Comparison of ENCODE assay signal across 19 cellular contexts in genomic region chr12:39622306-39622705, GRCh38. TPM values are rescaled to one million over a fixed set of nuclear protein-coding genes. Genes with fewer than 3 reads are reported as not detected.
DNase-seq lines count a peak whose midpoint lies in the region; ATAC-seq and TF ChIP-seq lines count a peak whose summit lies in the region.
"Had no signal": no experiment of that assay in that cellular context is flagged by ENCODE, and none has a peak within 500 bp of the region (broad histone marks: within the 10 kb centered on the region; RNA-seq: fewer than 3 reads in every experiment).

No MANE protein-coding gene starts in this region.

- no peaks in the 10 kb centered on the region for H3K36me3 ChIP-seq in MM.1S (replicated peaks; ENCODE audit: insufficient read depth, low read length)
- H3K36me3 ChIP-seq in spleen, result no peaks in the 10 kb centered on the region
- H3K36me3 ChIP-seq: esophagus muscularis mucosa had no signal

- peak overlapping the region; percentile 98; the same call in 1 of the 2 replicates for H3K4me2 ChIP-seq in MM.1S (ENCODE audit: low read depth, low read length)
- H3K4me2 ChIP-seq: A549 had no signal

- H3K27me3 Mint-ChIP-seq in activated CD8-positive, alpha-beta memory T cell treated with anti-CD3 and anti-CD28 coated beads, Interleukin-2, amount 10 ng/mL, durations not matched to agents 7 days and 5 days, result no peaks in the 10 kb centered on the region
- H3K27me3 Mint-ChIP-seq in activated T-helper 1 cell treated with anti-CD3 and anti-CD28 coated beads, Interleukin-12 subunit alpha, Interleukin-12 subunit beta, Interleukin-2, Interleukin-4 antibody, amounts not matched to agents 30 ng/mL and 10 ng/mL and 1 ng/mL, durations not matched to agents 14 hours and 24 hours and 36 hours (ENCODE audit: insufficient read depth), result no peaks in the 10 kb centered on the region

- H3K4me1 ChIP-seq in MM.1S (ENCODE audit: low read length), result peaks cover 28% of the 10 kb centered on the region
- H3K4me1 ChIP-seq in spleen, result peaks cover 0 to 39% (median 23%) of the 10 kb centered on the region in 6 donors
- H3K4me1 ChIP-seq: A549 had no signal

- peaks cover 15% of the 10 kb centered on the region for H3K36me3 Mint-ChIP-seq in activated CD8-positive, alpha-beta memory T cell treated with anti-CD3 and anti-CD28 coated beads, Interleukin-2, amount 10 ng/mL, durations not matched to agents 7 days and 5 days
- peaks cover 6% of the 10 kb centered on the region for H3K36me3 Mint-ChIP-seq in activated T-helper 1 cell treated with anti-CD3 and anti-CD28 coated beads, Interleukin-12 subunit alpha, Interleukin-12 subunit beta, Interleukin-2, Interleukin-4 antibody, amounts not matched to agents 30 ng/mL and 10 ng/mL and 1 ng/mL, durations not matched to agents 14 hours and 24 hours and 36 hours (ENCODE audit: low read depth)
- H3K36me3 Mint-ChIP-seq: CD14-positive monocyte had no signal

- H3K4me3 Mint-ChIP-seq in activated CD8-positive, alpha-beta memory T cell treated with anti-CD3 and anti-CD28 coated beads, Interleukin-2, amount 10 ng/mL, durations not matched to agents 7 days and 5 days, result peak overlapping the region; percentile 25
- H3K4me3 Mint-ChIP-seq in activated T-helper 1 cell treated with anti-CD3 and anti-CD28 coated beads, Interleukin-12 subunit alpha, Interleukin-12 subunit beta, Interleukin-2, Interleukin-4 antibody, amounts not matched to agents 30 ng/mL and 10 ng/mL and 1 ng/mL, durations not matched to agents 14 hours and 24 hours and 36 hours, result peak overlapping the region; percentile 15
- H3K4me3 Mint-ChIP-seq: CD14-positive monocyte had no signal

- H3K9me2 ChIP-seq in MM.1S (replicated peaks; ENCODE audit: insufficient read depth, low read length), result no peaks in the 10 kb centered on the region

- TF ChIP-seq CTCF in MM.1S (IDR thresholded peaks at IDR 0.05; ENCODE audit: low read length), result no peak
- no peak for TF ChIP-seq CTCF in spleen (IDR thresholded peaks at IDR 0.05 in 8 of 11, conservative IDR thresholded peaks at IDR 0.05 in 3 of 11)

- H3K9me3 Mint-ChIP-seq in activated CD8-positive, alpha-beta memory T cell treated with anti-CD3 and anti-CD28 coated beads, Interleukin-2, amount 10 ng/mL, durations not matched to agents 7 days and 5 days (ENCODE audit: low read depth), result no peaks in the 10 kb centered on the region
- H3K9me3 Mint-ChIP-seq in activated T-helper 1 cell treated with anti-CD3 and anti-CD28 coated beads, Interleukin-12 subunit alpha, Interleukin-12 subunit beta, Interleukin-2, Interleukin-4 antibody, amounts not matched to agents 30 ng/mL and 10 ng/mL and 1 ng/mL, durations not matched to agents 14 hours and 24 hours and 36 hours, result no peaks in the 10 kb centered on the region
- H3K9me3 Mint-ChIP-seq: CD14-positive monocyte had no signal

- peaks cover 39% of the 10 kb centered on the region for H3K4me1 Mint-ChIP-seq in activated CD8-positive, alpha-beta memory T cell treated with anti-CD3 and anti-CD28 coated beads, Interleukin-2, amount 10 ng/mL, durations not matched to agents 7 days and 5 days
- peaks cover 37% of the 10 kb centered on the region for H3K4me1 Mint-ChIP-seq in activated T-helper 1 cell treated with anti-CD3 and anti-CD28 coated beads, Interleukin-12 subunit alpha, Interleukin-12 subunit beta, Interleukin-2, Interleukin-4 antibody, amounts not matched to agents 30 ng/mL and 10 ng/mL and 1 ng/mL, durations not matched to agents 14 hours and 24 hours and 36 hours (ENCODE audit: low read depth)

- H2AFZ ChIP-seq in MM.1S (ENCODE audit: low read length), result peak overlapping the region; percentile 26; the same call in 1 of the 2 replicates

- 0 out of 2 replicates have a peak, but pooled peaks cover 4% of the 10 kb centered on the region for H3K79me2 ChIP-seq in MM.1S (ENCODE audit: low read length)

- H4K20me1 ChIP-seq in MM.1S (ENCODE audit: insufficient read depth, low read length), result no peaks in the 10 kb centered on the region

- H3K27me3 ChIP-seq in MM.1S (replicated peaks; ENCODE audit: insufficient read depth, low read length) (no peaks in the 10 kb centered on the region), spleen (replicated peaks in 1 of 7) (no peaks in the 10 kb centered on the region)
- H3K27me3 ChIP-seq: esophagus muscularis mucosa had no signal

- H3F3A ChIP-seq in MM.1S (ENCODE audit: insufficient read depth, low read length), result peaks cover 43% of the 10 kb centered on the region

- peak; percentile 68 for DNase-seq in activated CD8-positive, alpha-beta memory T cell treated with anti-CD3 and anti-CD28 coated beads, Interleukin-2, amount 10 ng/mL, durations not matched to agents 7 days and 5 days
- DNase-seq in activated CD8-positive, alpha-beta memory T cell treated with anti-CD3 and anti-CD28 coated beads, Interleukin-2, amount 50 U/mL, for 48 hours, result no peak
- DNase-seq in MM.1S (no peak), spleen (peak; percentile 45), ureter (ENCODE audit: low spot score) (no peak), anterior cingulate cortex (lab: John Stamatoyannopoulos, UW) (no peak), SIG-M5 (lab: John Stamatoyannopoulos, UW) (no peak)
- no peak for DNase-seq in activated T-helper 1 cell treated with anti-CD3 and anti-CD28 coated beads, Interleukin-12 subunit alpha, Interleukin-12 subunit beta, Interleukin-2, Interleukin-4 antibody, amounts not matched to agents 30 ng/mL and 10 ng/mL and 1 ng/mL, durations not matched to agents 14 hours and 24 hours and 36 hours (ENCODE audit: low spot score)
- DNase-seq: DND-41; glutamatergic neuron; Kasumi-1; NCI-H1436; NCI-H2171 treated with DMSO at 0.1 percent for 48 hours; NCI-H774; stimulated activated CD4-positive, alpha-beta T cell treated with anti-CD3 and anti-CD28 coated beads, Interleukin-12 subunit alpha, Interleukin-12 subunit beta, amount 100 ng/mL, for 4 hours had no signal

- H3K9me3 ChIP-seq in MM.1S (replicated peaks; ENCODE audit: insufficient read depth, low read length), result no peaks in the 10 kb centered on the region
- H3K9me3 ChIP-seq in spleen, result no peaks in the 10 kb centered on the region
- H3K9me3 ChIP-seq: A549, esophagus muscularis mucosa had no signal

- CTCF ChIA-PET in activated CD8-positive, alpha-beta memory T cell treated with anti-CD3 and anti-CD28 coated beads, Interleukin-2, amount 10 ng/mL, durations not matched to agents 7 days and 5 days (lab: Charles Lee), result interaction anchor here (1.7 to 2.0 kb wide), 3 partner anchors 10 to 304 kb away, joined by 4 to 9 read pairs (median 7); no protein-coding TSS in a partner anchor

- no peak for ATAC-seq in activated CD8-positive, alpha-beta memory T cell treated with anti-CD3 and anti-CD28 coated beads, Interleukin-2, amount 10 ng/mL, durations not matched to agents 7 days and 5 days
- ATAC-seq: A549 had no signal

- H3K9ac ChIP-seq in MM.1S (ENCODE audit: low read length), result no peak overlapping the region

- TF ChIP-seq POLR2A in spleen (IDR thresholded peaks at IDR 0.05), result no peak

- intact Hi-C loops in activated T-helper 1 cell treated with anti-CD3 and anti-CD28 coated beads, Interleukin-12 subunit alpha, Interleukin-12 subunit beta, Interleukin-2, Interleukin-4 antibody, amounts not matched to agents 30 ng/mL and 10 ng/mL and 1 ng/mL, durations not matched to agents 14 hours and 24 hours and 36 hours (cut with micrococcal nuclease), result loop anchor here (5.0 to 10.0 kb wide), 2 partner anchors 715 to 1308 kb away; partner anchors contain the start of genes ALG10B and CPNE8
- intact Hi-C loops in spleen (cut with DNase I; ENCODE audit: low total_unique reads), result no loop called here

- H3K4me3 ChIP-seq in MM.1S (ENCODE audit: low read length), result no peak overlapping the region
- no peak overlapping the region for H3K4me3 ChIP-seq in spleen
- H3K4me3 ChIP-seq: A549, esophagus muscularis mucosa had no signal

- H3K27ac ChIP-seq in MM.1S (ENCODE audit: low read length) (no peak overlapping the region; the same call in 1 of the 2 replicates), spleen (peak overlapping the region; percentile 2 to 90 (median 84))
- H3K27ac ChIP-seq: A549, esophagus muscularis mucosa had no signal

- no peak overlapping the region for H3K27ac Mint-ChIP-seq in activated CD8-positive, alpha-beta memory T cell treated with anti-CD3 and anti-CD28 coated beads, Interleukin-2, amount 10 ng/mL, durations not matched to agents 7 days and 5 days
- H3K27ac Mint-ChIP-seq in activated T-helper 1 cell treated with anti-CD3 and anti-CD28 coated beads, Interleukin-12 subunit alpha, Interleukin-12 subunit beta, Interleukin-2, Interleukin-4 antibody, amounts not matched to agents 30 ng/mL and 10 ng/mL and 1 ng/mL, durations not matched to agents 14 hours and 24 hours and 36 hours, result no peak overlapping the region
- H3K27ac Mint-ChIP-seq: progenitor cell of endocrine pancreas had no signal

- WGBS in spleen, 5 donors, result 41 to 77% (median 57%) methylated on average over 1 of the region's 1 CpG

RNA-seq across cellular contexts. Expression of gene ABCD2, which starts 2.7 kb away (rescaled TPM):
- 10 to 100 TPM; 25.0 to 26.6 TPM for total RNA-seq in activated CD8-positive, alpha-beta memory T cell treated with anti-CD3 and anti-CD28 coated beads, Interleukin-2, amount 10 ng/mL, durations not matched to agents 7 days and 5 days
- total RNA-seq in activated T-helper 1 cell treated with anti-CD3 and anti-CD28 coated beads, Interleukin-12 subunit alpha, Interleukin-12 subunit beta, Interleukin-2, Interleukin-4 antibody, amounts not matched to agents 30 ng/mL and 10 ng/mL and 1 ng/mL, durations not matched to agents 14 hours and 24 hours and 36 hours, result 7.8 and 8.0 TPM in 2 replicates
- total RNA-seq in spleen, result 1 to 10 TPM; 1.7 to 3.4 (median 2.6) TPM
- under 1 TPM; 0.38 to 0.44 (median 0.41) TPM for polyA plus RNA-seq in spleen
- total RNA-seq in ureter, result 4.6 TPM
- total RNA-seq: progenitor cell of endocrine pancreas had no signal
- polyA plus RNA-seq: CD14-positive monocyte had no signal

Comparison
In these comparisons a context has a peak if more than half of its experiments do, and no peak if none do; other contexts are left out.
1. DNase-seq: peak in activated CD8-positive, alpha-beta memory T cell treated with anti-CD3 and anti-CD28 coated beads, Interleukin-2, amount 10 ng/mL, durations not matched to agents 7 days and 5 days (single experiment) and spleen (single experiment); none in activated CD8-positive, alpha-beta memory T cell treated with anti-CD3 and anti-CD28 coated beads, Interleukin-2, amount 50 U/mL, for 48 hours (single experiment), MM.1S (single experiment), activated T-helper 1 cell treated with anti-CD3 and anti-CD28 coated beads, Interleukin-12 subunit alpha, Interleukin-12 subunit beta, Interleukin-2, Interleukin-4 antibody, amounts not matched to agents 30 ng/mL and 10 ng/mL and 1 ng/mL, durations not matched to agents 14 hours and 24 hours and 36 hours (single experiment), ureter (single experiment), anterior cingulate cortex (0 of 58) and SIG-M5 (single experiment).